Comparison of ENCODE assay signal across 32 cellular contexts in genomic region chr1:74712863-74713262, GRCh38. TPM values are rescaled to one million over a fixed set of nuclear protein-coding genes. Genes with fewer than 3 reads are reported as not detected.
DNase-seq lines count a peak whose midpoint lies in the region; ATAC-seq, FAIRE-seq and TF ChIP-seq lines count a peak whose summit lies in the region.
"Had no signal": no experiment of that assay in that cellular context is flagged by ENCODE, and none has a peak within 500 bp of the region (broad histone marks: within the 10 kb centered on the region; RNA-seq: fewer than 3 reads in every experiment).

No MANE protein-coding gene starts in this region.

- RAD21 ChIA-PET in GM12878 (lab: Charles Lee; ENCODE audit: unreplicated experiment) = interaction anchor here (1.4 to 5.6 kb wide), 4 partner anchors 10 to 35 kb away, joined by 3 to 67 read pairs (median 20); partner anchors contain the start of genes CRYZ and TYW3

- ATAC-seq in left cardiac atrium = peak; percentile 49 to 61
- ATAC-seq in Right ventricle myocardium inferior = no peak
- ATAC-seq in GM12878 = no peak
- peak; percentile 60 for ATAC-seq in upper lobe of right lung
- no peak for ATAC-seq in T-helper 17 cell
- ATAC-seq: activated naive CD8-positive, alpha-beta T cell treated with anti-CD3 and anti-CD28 coated beads, Interleukin-2, amount 50 U/mL, for 24 hours; activated T-cell treated with anti-CD3 and anti-CD28 coated beads, Interleukin-2, amount 50 U/mL, for 4 hours; K562; naive thymus-derived CD8-positive, alpha-beta T cell had no signal

- no peak overlapping the region for H3K27ac Mint-ChIP-seq in T-helper 17 cell
- H3K27ac Mint-ChIP-seq in activated CD4-positive, alpha-beta T cell treated with anti-CD3 and anti-CD28 coated beads, Interleukin-2, amount 10 ng/mL, durations not matched to agents 24 days and 14 days = no peak overlapping the region
- H3K27ac Mint-ChIP-seq: activated CD4-positive, alpha-beta T cell treated with anti-CD3 and anti-CD28 coated beads, Interleukin-2, amount 10 ng/mL, durations not matched to agents 7 days and 5 days; activated naive CD8-positive, alpha-beta T cell treated with anti-CD3 and anti-CD28 coated beads, Interleukin-2, amount 50 U/mL, for 24 hours; mesothelial cell of epicardium; naive thymus-derived CD8-positive, alpha-beta T cell; type B pancreatic cell had no signal

- H3K27me3 ChIP-seq in GM12878 (replicated peaks in 1 of 2; ENCODE audit: control insufficient read depth in 2 of 2, insufficient read depth in 2 of 2, low read length in 1 of 2) (no peaks in the 10 kb centered on the region), upper lobe of right lung (no peaks in the 10 kb centered on the region)
- H3K27me3 ChIP-seq: brain microvascular endothelial cell, heart right ventricle had no signal

- no peaks in the 10 kb centered on the region for H4K20me1 ChIP-seq in GM12878 (ENCODE audit: control insufficient read depth, insufficient read depth)

- no peak for TF ChIP-seq CTCF in GM12878 (IDR thresholded peaks at IDR 0.05 in 2 of 3, conservative IDR thresholded peaks at IDR 0.05 in 1 of 3; ENCODE audit: control insufficient read depth in 2 of 3, extremely low read depth in 1 of 3, insufficient read depth in 1 of 3, low read depth in 3 of 3, low read length in 3 of 3)
- no peak for TF ChIP-seq CTCF in upper lobe of right lung (IDR thresholded peaks at IDR 0.05)

- H3K9ac ChIP-seq in GM12878 (ENCODE audit: control insufficient read depth, insufficient read depth, low read length) = no peak overlapping the region; the same call in 1 of the 2 replicates

- no peak for TF ChIP-seq RAD21 in GM12878 (IDR thresholded peaks at IDR 0.05; ENCODE audit: insufficient read depth, low read depth, low read length)

- no peak overlapping the region for H2AFZ ChIP-seq in GM12878 (ENCODE audit: control insufficient read depth, low read depth, low read length)
- H2AFZ ChIP-seq: PC-9 had no signal

- peaks cover 20% of the 10 kb centered on the region for H3K36me3 Mint-ChIP-seq in T-helper 17 cell (ENCODE audit: low read depth)
- H3K36me3 Mint-ChIP-seq in activated CD4-positive, alpha-beta T cell treated with anti-CD3 and anti-CD28 coated beads, Interleukin-2, amount 10 ng/mL, durations not matched to agents 24 days and 14 days (ENCODE audit: low read depth) = peaks cover 5% of the 10 kb centered on the region

- H3K27me3 Mint-ChIP-seq in T-helper 17 cell = no peaks in the 10 kb centered on the region
- no peaks in the 10 kb centered on the region for H3K27me3 Mint-ChIP-seq in activated CD4-positive, alpha-beta T cell treated with anti-CD3 and anti-CD28 coated beads, Interleukin-2, amount 10 ng/mL, durations not matched to agents 24 days and 14 days
- H3K27me3 Mint-ChIP-seq: activated CD4-positive, alpha-beta T cell treated with anti-CD3 and anti-CD28 coated beads, Interleukin-2, amount 10 ng/mL, durations not matched to agents 7 days and 5 days; activated naive CD8-positive, alpha-beta T cell treated with anti-CD3 and anti-CD28 coated beads, Interleukin-2, amount 50 U/mL, for 24 hours; naive thymus-derived CD8-positive, alpha-beta T cell; type B pancreatic cell had no signal

- peaks cover 26% of the 10 kb centered on the region for H3K4me1 ChIP-seq in GM12878 (ENCODE audit: control insufficient read depth, insufficient read depth, low read length)
- no peaks in the 10 kb centered on the region for H3K4me1 ChIP-seq in upper lobe of right lung

- SMC1A ChIA-PET in GM12878 (lab: Charles Lee; ENCODE audit: uncharacterized antibody, unreplicated experiment) = interaction anchor here (1.1 to 5.3 kb wide), 5 partner anchors 10 to 39 kb away, joined by 3 to 77 read pairs (median 9); partner anchors contain the start of genes CRYZ and TYW3

- no peak for TF ChIP-seq EP300 in GM12878 (IDR thresholded peaks at IDR 0.05; ENCODE audit: borderline replicate concordance in 1 of 2, control insufficient read depth in 1 of 2, low read depth in 2 of 2, low read length in 2 of 2)

- H3K4me1 Mint-ChIP-seq in T-helper 17 cell = peaks cover 10% of the 10 kb centered on the region
- no peaks in the 10 kb centered on the region for H3K4me1 Mint-ChIP-seq in activated CD4-positive, alpha-beta T cell treated with anti-CD3 and anti-CD28 coated beads, Interleukin-2, amount 10 ng/mL, durations not matched to agents 24 days and 14 days
- H3K4me1 Mint-ChIP-seq: activated naive CD8-positive, alpha-beta T cell treated with anti-CD3 and anti-CD28 coated beads, Interleukin-2, amount 50 U/mL, for 24 hours had no signal

- CTCF ChIA-PET in GM12878 (lab: Yijun Ruan, JAX) = interaction anchor here (1.6 to 5.7 kb wide), 3 partner anchors 9 to 23 kb away, joined by 3 to 56 read pairs (median 16); partner anchors contain the start of genes CRYZ and TYW3

- no TSS peak for BruUV-seq in GM12878 (replicated peaks; lab: Mats Ljungman, UMichigan)

- 48% methylated on average over 1 of the region's 1 CpG for WGBS in GM12878 (ENCODE audit: insufficient coverage, insufficient replicate concordance, low lambda C conversion rate, missing lambda C conversion rate)

- H3K36me3 ChIP-seq in GM12878 (ENCODE audit: control insufficient read depth in 2 of 2, insufficient read depth in 2 of 2, low read length in 1 of 2) = peaks cover 2 to 21% of the 10 kb centered on the region in 2 experiments; a peak in 2 of 4 replicates
- peaks cover 71% of the 10 kb centered on the region for H3K36me3 ChIP-seq in upper lobe of right lung
- H3K36me3 ChIP-seq: brain microvascular endothelial cell, WERI-Rb-1 had no signal

- H3K4me3 ChIP-seq in GM12878 (no peak overlapping the region), upper lobe of right lung (no peak overlapping the region)
- H3K4me3 ChIP-seq: heart right ventricle, K562, PC-9 had no signal

- DNase-seq in left cardiac atrium = no peak
- no peak for DNase-seq in Right ventricle myocardium inferior (ENCODE audit: missing footprints)
- no peak for DNase-seq in GM12878 (ENCODE audit: low read depth, low spot score)
- peak; percentile 5 for DNase-seq in midbrain (lab: John Stamatoyannopoulos, UW)
- DNase-seq in upper lobe of right lung = no peak
- DNase-seq in T-helper 17 cell = no peak
- DNase-seq in urothelium cell line (ENCODE audit: low spot score) = no peak
- no peak for DNase-seq in activated CD4-positive, alpha-beta T cell treated with anti-CD3 and anti-CD28 coated beads, Interleukin-2, amount 10 ng/mL, durations not matched to agents 24 days and 14 days
- DNase-seq: activated CD4-positive, alpha-beta T cell treated with anti-CD3 and anti-CD28 coated beads, Interleukin-2, amount 10 ng/mL, durations not matched to agents 7 days and 5 days; activated gamma-delta T cell treated with Interleukin-2 at 50 U/mL for 16 hours; activated naive CD8-positive, alpha-beta T cell treated with anti-CD3 and anti-CD28 coated beads, Interleukin-2, amount 50 U/mL, for 24 hours; activated T-cell treated with anti-CD3 and anti-CD28 coated beads, Interleukin-2, amount 50 U/mL, for 4 hours; brain microvascular endothelial cell; DMS153; H7; heart right ventricle; naive thymus-derived CD8-positive, alpha-beta T cell; NCI-H2029 treated with DMSO at 0.1 percent for 48 hours; NCI-H446; PC-9; retina; SHP77; stimulated activated CD4-positive, alpha-beta T cell treated with anti-CD3 and anti-CD28 coated beads, Interleukin-2, amount 100 ng/mL, for 48 hours; WERI-Rb-1 had no signal

- no peaks in the 10 kb centered on the region for H3K9me3 ChIP-seq in GM12878 (replicated peaks; ENCODE audit: control insufficient read depth, insufficient read depth, low read length)
- H3K9me3 ChIP-seq in upper lobe of right lung = no peaks in the 10 kb centered on the region
- no peaks in the 10 kb centered on the region for H3K9me3 ChIP-seq in T-helper 17 cell (ENCODE audit: control insufficient read depth, low read length, poor library complexity, severe bottlenecking)
- H3K9me3 ChIP-seq: heart right ventricle had no signal

- intact Hi-C loops in left cardiac atrium (cut with DNase I) (no loop called here), Right ventricle myocardium inferior (cut with DNase I) (no loop called here), GM12878 (cut with micrococcal nuclease; ENCODE audit: unreplicated experiment) (no loop called here), upper lobe of right lung (cut with DNase I) (no loop called here)
- intact Hi-C loops in activated CD4-positive, alpha-beta T cell treated with anti-CD3 and anti-CD28 coated beads, Interleukin-2, amount 10 ng/mL, durations not matched to agents 24 days and 14 days (cut with micrococcal nuclease) = no loop called here

- TF ChIP-seq POLR2A in GM12878 (IDR thresholded peaks at IDR 0.05; ENCODE audit: low read depth, low read length) = no peak

- H3K9me3 Mint-ChIP-seq in activated CD4-positive, alpha-beta T cell treated with anti-CD3 and anti-CD28 coated beads, Interleukin-2, amount 10 ng/mL, durations not matched to agents 24 days and 14 days = no peaks in the 10 kb centered on the region
- H3K9me3 Mint-ChIP-seq: activated CD4-positive, alpha-beta T cell treated with anti-CD3 and anti-CD28 coated beads, Interleukin-2, amount 10 ng/mL, durations not matched to agents 7 days and 5 days; activated naive CD8-positive, alpha-beta T cell treated with anti-CD3 and anti-CD28 coated beads, Interleukin-2, amount 50 U/mL, for 24 hours; activated T-cell treated with anti-CD3 and anti-CD28 coated beads, Interleukin-2, amount 50 U/mL, for 4 hours; mesothelial cell of epicardium; naive thymus-derived CD8-positive, alpha-beta T cell; type B pancreatic cell had no signal

- in situ Hi-C loops in GM12878 (cut with MboI) = no loop called here

- POLR2A ChIA-PET in GM12878 (lab: Charles Lee) = interaction anchor here (0.8 to 3.9 kb wide), 2 partner anchors 10 to 20 kb away, joined by 4 to 35 read pairs; partner anchors contain the start of genes CRYZ and TYW3

- no peak overlapping the region for H3K4me2 ChIP-seq in GM12878 (ENCODE audit: control insufficient read depth, insufficient read depth)
- H3K4me2 ChIP-seq: PC-9 had no signal

- no peak overlapping the region for H3K4me3 Mint-ChIP-seq in T-helper 17 cell
- no peak overlapping the region for H3K4me3 Mint-ChIP-seq in activated CD4-positive, alpha-beta T cell treated with anti-CD3 and anti-CD28 coated beads, Interleukin-2, amount 10 ng/mL, durations not matched to agents 24 days and 14 days
- H3K4me3 Mint-ChIP-seq: activated CD4-positive, alpha-beta T cell treated with anti-CD3 and anti-CD28 coated beads, Interleukin-2, amount 10 ng/mL, durations not matched to agents 7 days and 5 days; activated naive CD8-positive, alpha-beta T cell treated with anti-CD3 and anti-CD28 coated beads, Interleukin-2, amount 50 U/mL, for 24 hours; activated T-cell treated with anti-CD3 and anti-CD28 coated beads, Interleukin-2, amount 50 U/mL, for 4 hours; mesothelial cell of epicardium; naive thymus-derived CD8-positive, alpha-beta T cell; type B pancreatic cell had no signal

- FAIRE-seq in GM12878 (lab: Jason Lieb, UNC) (no peak), urothelium cell line (lab: Jason Lieb, UNC) (no peak)
- FAIRE-seq: K562 had no signal

- H3K27ac ChIP-seq in GM12878 (ENCODE audit: control insufficient read depth, insufficient read depth) (peak overlapping the region; percentile 57), upper lobe of right lung (no peak overlapping the region)
- H3K27ac ChIP-seq: brain microvascular endothelial cell, heart right ventricle, PC-9, WERI-Rb-1 had no signal

- no peaks in the 10 kb centered on the region; the same call in none of the 2 replicates for H3K79me2 ChIP-seq in GM12878 (ENCODE audit: control insufficient read depth, insufficient read depth, low read length)

RNA-seq across cellular contexts. Expression of gene CRYZ, which starts 20.0 kb away (rescaled TPM):
- total RNA-seq in left cardiac atrium (10 to 100 TPM; 23.6 to 35.5 TPM), Right ventricle myocardium inferior (39.9 TPM), GM12878 (2014; rRNA removed) (54.2 and 73.9 TPM in 2 replicates), GM12878 (2014; rRNA removed; fragmentation: Illumina TruSeq; extraction: Trizol) (58.2 and 64.2 TPM in 2 replicates), GM12878 (2021) (53.4 and 55.9 TPM in 2 replicates), upper lobe of right lung (48.3 TPM), T-helper 17 cell (10 to 100 TPM in 1 of 2 donors, 1 to 10 TPM in 1; 8.5 to 19.9 TPM)
- 64.8 and 65.4 TPM in 2 replicates for total RNA-seq in GM12878 (2013; cell fraction: nucleolus; rRNA removed)
- polyA plus RNA-seq in GM12878 (2011; ENCODE audit: low read depth) = 66.2 TPM
- polyA plus RNA-seq in GM12878 (2011; rRNA removed) (194 and 284 TPM in 2 replicates), GM12878 (2014; fragmentation: Illumina TruSeq; extraction: Trizol) (76.6 and 88.1 TPM in 2 replicates), GM12878 (2014; fragmentation: Nextera tagmentation; extraction: Ambion mirVana) (100 to 1,000 TPM; 108 to 137 TPM), GM12878 (2014; rRNA removed) (54.8 and 61.3 TPM in 2 replicates), GM12878 (2016; fragmentation: Nextera tagmentation; extraction: Ambion mirVana) (10 to 100 TPM; 83.0 to 84.9 TPM)
- 71.4 and 81.1 TPM in 2 replicates for polyA plus RNA-seq in GM12878 (2011; cell fraction: cytosol; rRNA removed)
- polyA plus RNA-seq in GM12878 (2011; cell fraction: nucleus; rRNA removed) = 82.3 and 92.7 TPM in 2 replicates
- 56.2 and 82.6 TPM in 2 replicates for polyA plus RNA-seq in GM12878 (2012)
- polyA minus RNA-seq in GM12878 (2011; rRNA and poly(A)+ RNA removed) = 67.4 and 96.6 TPM in 2 replicates
- 17.5 and 22.6 TPM in 2 replicates for polyA minus RNA-seq in GM12878 (2011; cell fraction: cytosol; rRNA and poly(A)+ RNA removed)
- 18.6 and 25.6 TPM in 2 replicates for polyA minus RNA-seq in GM12878 (2011; cell fraction: nucleus; rRNA and poly(A)+ RNA removed)
- 18.6 and 20.0 TPM in 2 replicates for total RNA-seq in activated CD4-positive, alpha-beta T cell treated with anti-CD3 and anti-CD28 coated beads, Interleukin-2, amount 10 ng/mL, durations not matched to agents 24 days and 14 days

RNA-seq across cellular contexts. Expression of gene TYW3, which starts 20.1 kb away (rescaled TPM):
- 10 to 100 TPM; 20.9 to 21.1 TPM for total RNA-seq in left cardiac atrium
- 19.9 TPM for total RNA-seq in Right ventricle myocardium inferior
- 36.3 and 40.1 TPM in 2 replicates for total RNA-seq in GM12878 (2013; cell fraction: nucleolus; rRNA removed)
- total RNA-seq in GM12878 (2014; rRNA removed) = 18.6 and 21.7 TPM in 2 replicates
- 30.6 and 33.6 TPM in 2 replicates for total RNA-seq in GM12878 (2014; rRNA removed; fragmentation: Illumina TruSeq; extraction: Trizol)
- total RNA-seq in GM12878 (2021) = 29.6 and 31.8 TPM in 2 replicates
- 12.7 TPM for polyA plus RNA-seq in GM12878 (2011; ENCODE audit: low read depth)
- 54.0 and 81.4 TPM in 2 replicates for polyA plus RNA-seq in GM12878 (2011; rRNA removed)
- polyA plus RNA-seq in GM12878 (2011; cell fraction: cytosol; rRNA removed) = 14.2 and 15.3 TPM in 2 replicates
- polyA plus RNA-seq in GM12878 (2011; cell fraction: nucleus; rRNA removed) = 27.9 and 31.3 TPM in 2 replicates
- 28.0 and 40.4 TPM in 2 replicates for polyA plus RNA-seq in GM12878 (2012)
- 49.0 and 70.8 TPM in 2 replicates for polyA plus RNA-seq in GM12878 (2014; fragmentation: Illumina TruSeq; extraction: Trizol)
- 10 to 100 TPM; 43.9 to 54.4 TPM for polyA plus RNA-seq in GM12878 (2014; fragmentation: Nextera tagmentation; extraction: Ambion mirVana)
- 18.1 and 21.3 TPM in 2 replicates for polyA plus RNA-seq in GM12878 (2014; rRNA removed)
- 10 to 100 TPM; 31.9 to 32.0 TPM for polyA plus RNA-seq in GM12878 (2016; fragmentation: Nextera tagmentation; extraction: Ambion mirVana)
- 16.2 and 24.4 TPM in 2 replicates for polyA minus RNA-seq in GM12878 (2011; rRNA and poly(A)+ RNA removed)
- 5.1 and 5.8 TPM in 2 replicates for polyA minus RNA-seq in GM12878 (2011; cell fraction: cytosol; rRNA and poly(A)+ RNA removed)
- polyA minus RNA-seq in GM12878 (2011; cell fraction: nucleus; rRNA and poly(A)+ RNA removed) = 18.6 and 31.0 TPM in 2 replicates
- 18.4 TPM for total RNA-seq in upper lobe of right lung
- 10 to 100 TPM; 13.4 to 17.0 TPM for total RNA-seq in T-helper 17 cell
- total RNA-seq in activated CD4-positive, alpha-beta T cell treated with anti-CD3 and anti-CD28 coated beads, Interleukin-2, amount 10 ng/mL, durations not matched to agents 24 days and 14 days = 39.8 and 40.0 TPM in 2 replicates

RNA-seq across cellular contexts. Expression of gene ERICH3, which starts 39.3 kb away (rescaled TPM):
- not detected for total RNA-seq in left cardiac atrium
- not detected for total RNA-seq in Right ventricle myocardium inferior
- total RNA-seq in GM12878 (2013; cell fraction: nucleolus; rRNA removed) = 2.2 and 2.3 TPM in 2 replicates
- under 0.01 TPM in 1 of 2 replicates, not detected in the other for total RNA-seq in GM12878 (2014; rRNA removed)
- 0.09 TPM in 1 of 2 replicates, not detected in the other for total RNA-seq in GM12878 (2014; rRNA removed; fragmentation: Illumina TruSeq; extraction: Trizol)
- total RNA-seq in GM12878 (2021) = not detected in 2 replicates
- 0.10 TPM for polyA plus RNA-seq in GM12878 (2011; ENCODE audit: low read depth)
- polyA plus RNA-seq in GM12878 (2011; rRNA removed) = 0.08 and 0.17 TPM in 2 replicates
- 0.02 and 0.03 TPM in 2 replicates for polyA plus RNA-seq in GM12878 (2011; cell fraction: cytosol; rRNA removed)
- 0.25 and 0.38 TPM in 2 replicates for polyA plus RNA-seq in GM12878 (2011; cell fraction: nucleus; rRNA removed)
- polyA plus RNA-seq in GM12878 (2012) = 0.38 and 0.52 TPM in 2 replicates
- polyA plus RNA-seq in GM12878 (2014; fragmentation: Illumina TruSeq; extraction: Trizol) = 0.03 TPM in 1 of 2 replicates, not detected in the other
- polyA plus RNA-seq in GM12878 (2014; fragmentation: Nextera tagmentation; extraction: Ambion mirVana) = not detected
- polyA plus RNA-seq in GM12878 (2014; rRNA removed) = 0.05 TPM in 1 of 2 replicates, not detected in the other
- polyA plus RNA-seq in GM12878 (2016; fragmentation: Nextera tagmentation; extraction: Ambion mirVana) = not detected
- polyA minus RNA-seq in GM12878 (2011; rRNA and poly(A)+ RNA removed) = 0.15 and 0.22 TPM in 2 replicates
- polyA minus RNA-seq in GM12878 (2011; cell fraction: cytosol; rRNA and poly(A)+ RNA removed) = not detected in 2 replicates
- polyA minus RNA-seq in GM12878 (2011; cell fraction: nucleus; rRNA and poly(A)+ RNA removed) = 0.24 and 0.57 TPM in 2 replicates
- not detected for total RNA-seq in upper lobe of right lung
- not detected for total RNA-seq in T-helper 17 cell
- total RNA-seq in activated CD4-positive, alpha-beta T cell treated with anti-CD3 and anti-CD28 coated beads, Interleukin-2, amount 10 ng/mL, durations not matched to agents 24 days and 14 days = not detected in 2 replicates
- total RNA-seq: activated CD4-positive, alpha-beta T cell treated with anti-CD3 and anti-CD28 coated beads, Interleukin-2, amount 10 ng/mL, durations not matched to agents 7 days and 5 days; activated T-cell treated with anti-CD3 and anti-CD28 coated beads, Interleukin-2, amount 50 U/mL, for 4 hours; H7; HT-29; K562; M059J; mesothelial cell of epicardium; naive thymus-derived CD8-positive, alpha-beta T cell; osteocyte; PC-9; subcutaneous adipose tissue had no signal
- polyA plus RNA-seq: BJ; K562; naive thymus-derived CD8-positive, alpha-beta T cell had no signal

Comparison
In these comparisons a context has a peak if more than half of its experiments do, and no peak if none do; other contexts are left out.
1. ATAC-seq: peak in left cardiac atrium (2 of 2) and upper lobe of right lung (single experiment); none in Right ventricle myocardium inferior (single experiment), GM12878 (single experiment) and T-helper 17 cell (single experiment).